Comparison of ENCODE assay signal across 1 cellular context in the genomic region with DNA sequence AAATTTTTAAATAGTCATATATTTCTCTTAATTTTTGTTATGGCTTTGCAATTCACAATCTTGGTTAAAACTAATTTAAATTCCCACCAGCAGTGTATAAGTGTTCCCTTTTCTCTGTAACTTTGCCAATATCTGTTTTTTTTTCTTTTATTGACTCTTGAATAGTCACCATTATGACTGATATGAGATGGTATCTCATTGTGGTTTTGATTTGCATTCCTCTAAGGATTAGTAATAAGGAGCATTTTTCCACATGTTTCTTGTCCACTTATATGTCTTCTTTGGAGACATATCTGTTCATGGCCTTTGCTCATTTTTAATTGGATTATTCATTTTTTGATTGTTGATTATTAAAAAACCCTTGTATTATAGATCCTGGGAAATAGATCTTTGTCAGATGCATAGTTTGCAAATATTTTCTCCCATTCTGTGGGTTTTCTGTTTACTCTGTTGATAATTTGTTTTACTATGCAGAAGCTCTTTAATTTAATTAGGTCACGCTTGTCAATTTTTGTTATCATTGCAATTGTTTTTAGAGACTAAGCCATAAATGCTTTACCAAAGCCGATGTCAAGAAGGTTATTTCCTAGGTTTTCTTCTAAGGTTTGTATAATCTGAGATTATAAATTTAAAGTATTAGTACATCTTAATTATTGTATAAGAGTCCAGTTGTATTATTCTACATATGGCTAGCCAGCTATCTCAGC.
TF ChIP-seq lines count a peak whose summit lies in the region.

No MANE protein-coding gene starts in this region.

TF ChIP-seq in IMR-90, 13 proteins besides CTCF, POLR2A, EP300 and RAD21:
- no peak for TF ChIP-seq NFE2L2 (IDR thresholded peaks at IDR 0.05; ENCODE audit: low read depth, low read length)
- TF ChIP-seq FOS (IDR thresholded peaks at IDR 0.05; ENCODE audit: low read depth, low read length) = no peak
- TF ChIP-seq CHD1 (IDR thresholded peaks at IDR 0.05; ENCODE audit: low read depth, low read length) = no peak
- TF ChIP-seq RFX5 (IDR thresholded peaks at IDR 0.05; ENCODE audit: low read depth, low read length) = no peak
- no peak for TF ChIP-seq SMC3 (IDR thresholded peaks at IDR 0.05; ENCODE audit: low read depth, low read length)
- TF ChIP-seq, protein P1, sequence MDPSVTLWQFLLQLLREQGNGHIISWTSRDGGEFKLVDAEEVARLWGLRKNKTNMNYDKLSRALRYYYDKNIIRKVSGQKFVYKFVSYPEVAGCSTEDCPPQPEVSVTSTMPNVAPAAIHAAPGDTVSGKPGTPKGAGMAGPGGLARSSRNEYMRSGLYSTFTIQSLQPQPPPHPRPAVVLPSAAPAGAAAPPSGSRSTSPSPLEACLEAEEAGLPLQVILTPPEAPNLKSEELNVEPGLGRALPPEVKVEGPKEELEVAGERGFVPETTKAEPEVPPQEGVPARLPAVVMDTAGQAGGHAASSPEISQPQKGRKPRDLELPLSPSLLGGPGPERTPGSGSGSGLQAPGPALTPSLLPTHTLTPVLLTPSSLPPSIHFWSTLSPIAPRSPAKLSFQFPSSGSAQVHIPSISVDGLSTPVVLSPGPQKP (IDR thresholded peaks at IDR 0.05; ENCODE audit: borderline replicate concordance, low read depth, low read length) = no peak
- TF ChIP-seq MXI1 (IDR thresholded peaks at IDR 0.05; ENCODE audit: borderline replicate concordance, low read depth, low read length) = no peak
- TF ChIP-seq, protein P2, sequence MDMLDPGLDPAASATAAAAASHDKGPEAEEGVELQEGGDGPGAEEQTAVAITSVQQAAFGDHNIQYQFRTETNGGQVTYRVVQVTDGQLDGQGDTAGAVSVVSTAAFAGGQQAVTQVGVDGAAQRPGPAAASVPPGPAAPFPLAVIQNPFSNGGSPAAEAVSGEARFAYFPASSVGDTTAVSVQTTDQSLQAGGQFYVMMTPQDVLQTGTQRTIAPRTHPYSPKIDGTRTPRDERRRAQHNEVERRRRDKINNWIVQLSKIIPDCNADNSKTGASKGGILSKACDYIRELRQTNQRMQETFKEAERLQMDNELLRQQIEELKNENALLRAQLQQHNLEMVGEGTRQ (IDR thresholded peaks at IDR 0.05; ENCODE audit: low read depth, low read length) = no peak
- no peak for TF ChIP-seq MAZ (IDR thresholded peaks at IDR 0.05; ENCODE audit: borderline replicate concordance, low read depth, low read length)
- TF ChIP-seq RCOR1 (IDR thresholded peaks at IDR 0.05; ENCODE audit: insufficient replicate concordance, low read length) = no peak
- TF ChIP-seq BHLHE40 (IDR thresholded peaks at IDR 0.05; ENCODE audit: low read depth, low read length) = no peak
- no peak for TF ChIP-seq MAFK (IDR thresholded peaks at IDR 0.05; ENCODE audit: low read depth, low read length)
- TF ChIP-seq CEBPB (IDR thresholded peaks at IDR 0.05; ENCODE audit: low read depth, low read length) = no peak
